8 cellular contexts compared by ENCODE assay signal in the genomic region with DNA sequence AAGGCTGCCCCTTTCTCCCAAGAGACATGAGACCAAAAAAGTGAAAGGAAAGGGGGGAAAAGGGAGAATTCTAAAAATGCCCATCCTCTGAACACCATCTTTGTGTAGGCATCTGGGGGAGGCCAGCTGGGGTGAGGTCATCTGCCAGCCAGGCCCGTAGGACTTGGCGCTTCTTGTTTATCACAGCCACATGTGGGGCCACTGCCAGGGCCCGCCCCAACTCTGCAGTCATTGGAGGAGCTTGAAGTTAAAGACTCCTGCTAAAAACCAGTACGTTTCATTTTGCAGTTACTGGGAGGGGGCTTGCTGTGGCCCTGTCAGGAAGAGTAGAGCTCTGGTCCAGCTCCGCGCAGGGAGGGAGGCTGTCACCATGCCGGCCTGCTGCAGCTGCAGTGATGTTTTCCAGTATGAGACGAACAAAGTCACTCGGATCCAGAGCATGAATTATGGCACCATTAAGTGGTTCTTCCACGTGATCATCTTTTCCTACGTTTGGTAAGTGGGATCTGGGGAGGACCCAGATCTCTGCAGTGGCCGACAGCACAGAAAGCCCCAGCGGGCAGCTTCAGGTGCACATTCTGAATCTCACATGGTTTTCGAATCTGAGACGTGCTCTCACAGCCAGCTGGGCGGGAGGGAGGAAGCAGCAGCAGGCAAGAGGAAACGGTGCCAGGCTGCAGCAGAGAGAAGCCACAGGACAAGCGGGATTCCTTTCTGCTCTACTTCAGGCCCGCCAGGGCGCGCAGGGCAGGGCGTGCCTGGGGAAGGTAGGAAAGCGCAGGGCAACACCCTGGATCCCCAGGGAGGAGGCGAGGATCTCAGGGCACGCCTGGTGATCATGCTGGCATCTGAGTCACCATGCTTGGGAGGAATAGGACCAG. TPM values are rescaled to one million over a fixed set of nuclear protein-coding genes. Genes with fewer than 3 reads are reported as not detected.
DNase-seq lines count a peak whose midpoint lies in the region; ATAC-seq and TF ChIP-seq lines count a peak whose summit lies in the region.

A gene (plus strand): TSS at position 276 of the 881 bp plus-strand sequence. CDS start 95 bp downstream, at position 371.

- H3K27ac ChIP-seq in breast epithelium: peak within 1 kb of the TSS; percentile 80 to 87

- H3K27me3 ChIP-seq in breast epithelium (no peaks in the 10 kb centered on the region), iPS-15b (ENCODE audit: control insufficient read depth, insufficient read depth, low read length) (no peaks in the 10 kb centered on the region)

- TF ChIP-seq POLR2A in breast epithelium (IDR thresholded peaks at IDR 0.05): no peak

- no peaks in the 10 kb centered on the region for H3K36me3 ChIP-seq in breast epithelium
- H3K36me3 ChIP-seq in iPS-15b (ENCODE audit: control insufficient read depth, insufficient read depth, low read length): no peaks in the 10 kb centered on the region

- H3K4me3 ChIP-seq in breast epithelium: peak within 1 kb of the TSS; percentile 37 to 69 (median 59)
- H3K4me3 ChIP-seq in iPS-15b (ENCODE audit: low read depth, low read length): peak within 1 kb of the TSS; percentile 66

- no peak within 1 kb of the TSS for H3K9ac ChIP-seq in iPS-15b (ENCODE audit: low read depth, low read length)

- DNase-seq in 8988T (peak; percentile 83), NCI-H1105 treated with DMSO at 0.1 percent for 48 hours (lab: John Stamatoyannopoulos, UW) (peak; percentile 77), T-helper 22 cell (ENCODE audit: low read depth) (peak; percentile 8), breast epithelium (ENCODE audit: low spot score in 2 of 2) (peak; percentile 68), sciatic nerve (ENCODE audit: low spot score) (peak; percentile 89)

- intact Hi-C loops in breast epithelium (cut with DNase I; ENCODE audit: low total_unique reads) (no loop called here), sciatic nerve (cut with DNase I) (no loop called here)

- H3K9me3 ChIP-seq in breast epithelium (no peaks in the 10 kb centered on the region), iPS-15b (ENCODE audit: control insufficient read depth, insufficient read depth, low read length) (no peaks in the 10 kb centered on the region)

- H3K4me1 ChIP-seq in breast epithelium: peaks cover 3 to 4% of the 10 kb centered on the region in 2 donors
- no peaks in the 10 kb centered on the region for H3K4me1 ChIP-seq in iPS-15b (ENCODE audit: control insufficient read depth, insufficient read depth, low read length)

- peak; percentile 28 for ATAC-seq in GM18502 (IDR thresholded peaks at IDR 0.05; ENCODE audit: poor library complexity, unreplicated experiment)
- ATAC-seq in sciatic nerve: peak; percentile 86
- ATAC-seq in HG02623 (IDR thresholded peaks at IDR 0.05; ENCODE audit: unreplicated experiment): no peak

- no peak for TF ChIP-seq CTCF in breast epithelium (IDR thresholded peaks at IDR 0.05)

RNA-seq across cellular contexts. Expression of the gene that starts here (rescaled TPM):
- total RNA-seq in breast epithelium (1 to 10 TPM; 3.8 to 8.5 (median 3.9) TPM), sciatic nerve (24.5 TPM)

Comparison
In these comparisons a context has a peak if more than half of its experiments do, and no peak if none do; other contexts are left out.
1. DNase-seq: peak in every context shown above with its lines; median percentile 89 in sciatic nerve; 83 in 8988T; 77 in NCI-H1105 treated with DMSO at 0.1 percent for 48 hours; 68 in breast epithelium; 8 in T-helper 22 cell.